Comparison of ENCODE assay signal across 1 cellular context in the genomic region with DNA sequence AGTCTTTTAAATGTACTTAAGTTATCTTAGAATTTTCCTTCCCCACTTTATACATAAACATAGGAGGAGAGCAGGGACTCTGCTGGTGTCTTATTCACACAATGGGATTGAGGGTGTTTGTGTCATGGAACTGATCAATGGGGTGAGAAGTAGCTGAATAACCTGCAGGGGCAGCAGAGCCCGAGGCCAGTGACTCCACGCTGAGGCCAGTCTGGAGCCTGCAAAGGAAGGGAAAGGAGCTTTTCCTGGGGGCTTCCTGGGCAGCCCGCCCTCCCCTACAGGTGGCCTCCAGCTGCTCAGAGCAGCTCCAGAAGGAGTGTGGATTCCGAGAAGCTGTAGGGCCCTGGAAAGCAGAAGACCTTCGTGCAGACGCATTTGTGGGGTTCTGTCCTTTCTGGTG.
TF ChIP-seq lines count a peak whose summit lies in the region.

No MANE protein-coding gene starts in this region.

TF ChIP-seq in HepG2, 621 proteins besides CTCF, POLR2A, EP300 and RAD21:
- peak; percentile 44; the same call in 1 of the 2 replicates for TF ChIP-seq ZNF331 (CRISPR knock-in tag; IDR thresholded peaks at IDR 0.05)
- TF ChIP-seq KDM5B (CRISPR knock-in tag; IDR thresholded peaks at IDR 0.05; ENCODE audit: borderline replicate concordance) = 0 out of 2 replicates have a peak, but pooled peaks have one; percentile 18
- 0 out of 2 replicates have a peak, but pooled peaks have one; percentile 5 for TF ChIP-seq ZIK1 (CRISPR knock-in tag; IDR thresholded peaks at IDR 0.05; ENCODE audit: borderline replicate concordance, low read depth)
- TF ChIP-seq SAP130 (CRISPR knock-in tag; IDR thresholded peaks at IDR 0.05; ENCODE audit: low read depth) = 0 out of 2 replicates have a peak, but pooled peaks have one; percentile 22
- TF ChIP-seq ZBTB7B (CRISPR knock-in tag; IDR thresholded peaks at IDR 0.05) = 0 out of 2 replicates have a peak, but pooled peaks have one; percentile 27
- TF ChIP-seq, protein P1, sequence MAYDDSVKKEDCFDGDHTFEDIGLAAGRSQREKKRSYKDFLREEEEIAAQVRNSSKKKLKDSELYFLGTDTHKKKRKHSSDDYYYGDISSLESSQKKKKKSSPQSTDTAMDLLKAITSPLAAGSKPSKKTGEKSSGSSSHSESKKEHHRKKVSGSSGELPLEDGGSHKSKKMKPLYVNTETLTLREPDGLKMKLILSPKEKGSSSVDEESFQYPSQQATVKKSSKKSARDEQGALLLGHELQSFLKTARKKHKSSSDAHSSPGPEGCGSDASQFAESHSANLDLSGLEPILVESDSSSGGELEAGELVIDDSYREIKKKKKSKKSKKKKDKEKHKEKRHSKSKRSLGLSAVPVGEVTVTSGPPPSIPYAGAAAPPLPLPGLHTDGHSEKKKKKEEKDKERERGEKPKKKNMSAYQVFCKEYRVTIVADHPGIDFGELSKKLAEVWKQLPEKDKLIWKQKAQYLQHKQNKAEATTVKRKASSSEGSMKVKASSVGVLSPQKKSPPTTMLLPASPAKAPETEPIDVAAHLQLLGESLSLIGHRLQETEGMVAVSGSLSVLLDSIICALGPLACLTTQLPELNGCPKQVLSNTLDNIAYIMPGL (CRISPR knock-in tag; IDR thresholded peaks at IDR 0.05; ENCODE audit: borderline replicate concordance in 1 of 2, low read depth in 1 of 2) = 0 out of 4 replicates have a peak, but pooled peaks of 1 of the 2 experiments have one; percentile 35
